In genomic region chr1:248905949-248906740, GRCh38 we compare ENCODE assay signal across 8 cellular contexts. TPM values are rescaled to one million over a fixed set of nuclear protein-coding genes. Genes with fewer than 3 reads are reported as not detected.
DNase-seq lines count a peak whose midpoint lies in the region; ATAC-seq lines count a peak whose summit lies in the region.

PGBD2 (plus strand) TSS chr1:248906235; CDS start chr1:248913863, 7,628 bp downstream.

- ATAC-seq in GM19025 (IDR thresholded peaks at IDR 0.05; ENCODE audit: low read depth, unreplicated experiment) (peak; percentile 93), HG03280 (IDR thresholded peaks at IDR 0.05; ENCODE audit: unreplicated experiment) (peak; percentile 91)

- no peaks in the 10 kb centered on the region for H3K27me3 ChIP-seq in layer of hippocampus (ENCODE audit: control insufficient read depth, insufficient read depth, low read length)

- peak within 1 kb of the TSS; percentile 98 for H3K27ac ChIP-seq in layer of hippocampus (ENCODE audit: low read depth, low read length)

- DNase-seq in AML-193 (lab: John Stamatoyannopoulos, UW) (peak; percentile 75 to 77), NCI-H345 treated with DMSO at 0.1 percent for 48 hours (lab: John Stamatoyannopoulos, UW; ENCODE audit: unreplicated experiment) (peak; percentile 63), cerebellum (ENCODE audit: low spot score) (peak; percentile 98)
- DNase-seq in activated CD4-positive, CD25-positive, alpha-beta regulatory T cell treated with anti-CD3 and anti-CD28 coated beads, Interleukin-2, amount 50 U/mL, for 72 hours = peak; percentile 97
- peak; percentile 93 to 95 (median 94) for DNase-seq in stimulated activated CD4-positive, alpha-beta T cell treated with anti-CD3 and anti-CD28 coated beads, Interleukin-1b, Interleukin-23, amount 100 ng/mL, for 24 hours (ENCODE audit: low read depth in 4 of 4, low spot score in 1 of 4)

RNA-seq across cellular contexts. Expression of gene PGBD2, which starts in this region (rescaled TPM):
- 10.0 TPM for total RNA-seq in cerebellum

Comparison
In these comparisons a context has a peak if more than half of its experiments do, and no peak if none do; other contexts are left out.
1. Peak in every context shown above with its lines: DNase-seq, ATAC-seq and H3K27ac ChIP-seq.